Comparison of ENCODE assay signal across 33 cellular contexts in the genomic region with DNA sequence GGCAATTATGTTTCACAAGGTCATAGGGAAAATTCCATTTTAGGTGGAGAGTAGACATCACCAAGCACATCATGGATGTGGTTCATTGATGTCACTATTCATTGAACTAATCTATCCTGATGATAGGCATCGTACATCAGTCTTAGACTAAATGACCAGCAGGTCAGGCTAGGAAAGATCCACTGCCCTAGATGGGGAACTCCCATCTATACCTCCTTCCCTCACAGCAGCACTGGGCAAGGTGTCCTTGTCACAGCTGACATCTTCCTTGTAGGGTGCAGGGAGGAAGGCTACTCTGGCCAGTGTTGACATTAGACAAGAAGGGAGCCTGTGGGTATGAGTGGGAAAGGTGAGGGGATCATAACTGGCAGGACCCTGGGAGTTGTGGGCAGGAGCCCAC.
"Had no signal": no experiment of that assay in that cellular context is flagged by ENCODE, and none has a peak within 500 bp of the region (broad histone marks: within the 10 kb centered on the region; RNA-seq: fewer than 3 reads in every experiment).

No MANE protein-coding gene starts in this region.

- H3K36me3 ChIP-seq: ascending aorta, breast epithelium, cardiac muscle cell, colonic mucosa, esophagus squamous epithelium, gastroesophageal sphincter had no signal

- H3K9me3 ChIP-seq: ascending aorta, breast epithelium, colonic mucosa, esophagus squamous epithelium, gastroesophageal sphincter had no signal

- H3K4me3 Mint-ChIP-seq: activated CD4-positive, alpha-beta memory T cell treated with anti-CD3 and anti-CD28 coated beads for 36 hours; activated CD4-positive, alpha-beta T cell treated with anti-CD3 and anti-CD28 coated beads for 36 hours; activated CD4-positive, alpha-beta T cell treated with anti-CD3 and anti-CD28 coated beads, Interleukin-2, amount 10 ng/mL, durations not matched to agents 24 days and 14 days; activated CD8-positive, alpha-beta memory T cell treated with anti-CD3 and anti-CD28 coated beads, Interleukin-2, amount 10 ng/mL, durations not matched to agents 7 days and 5 days; activated CD8-positive, alpha-beta T cell treated with anti-CD3 and anti-CD28 coated beads, Interleukin-2, amount 10 ng/mL, durations not matched to agents 7 days and 5 days; activated naive CD4-positive, alpha-beta T cell treated with anti-CD3 and anti-CD28 coated beads, Interleukin-2, amount 10 ng/mL, durations not matched to agents 7 days and 5 days; activated naive CD8-positive, alpha-beta T cell treated with anti-CD3 and anti-CD28 coated beads, Interleukin-2, amount 10 ng/mL, durations not matched to agents 7 days and 5 days; activated T-helper 1 cell treated with anti-CD3 and anti-CD28 coated beads, Interleukin-12 subunit alpha, Interleukin-12 subunit beta, Interleukin-2, Interleukin-4 antibody, amounts not matched to agents 30 ng/mL and 10 ng/mL and 1 ng/mL, durations not matched to agents 14 hours and 24 hours and 36 hours; brain; T-helper 17 cell; T-helper 2 cell treated with Interferon-gamma antibody and Interleukin-4, amounts not matched to agents 5 μg/mL and 100 μg/mL, for 36 hours had no signal

- H3K27ac Mint-ChIP-seq: activated CD4-positive, alpha-beta memory T cell treated with anti-CD3 and anti-CD28 coated beads for 36 hours; activated CD4-positive, alpha-beta T cell treated with anti-CD3 and anti-CD28 coated beads for 36 hours; activated CD4-positive, alpha-beta T cell treated with anti-CD3 and anti-CD28 coated beads, Interleukin-2, amount 10 ng/mL, durations not matched to agents 24 days and 14 days; activated CD8-positive, alpha-beta memory T cell treated with anti-CD3 and anti-CD28 coated beads, Interleukin-2, amount 10 ng/mL, durations not matched to agents 7 days and 5 days; activated CD8-positive, alpha-beta T cell treated with anti-CD3 and anti-CD28 coated beads, Interleukin-2, amount 10 ng/mL, durations not matched to agents 7 days and 5 days; activated naive CD4-positive, alpha-beta T cell treated with anti-CD3 and anti-CD28 coated beads, Interleukin-2, amount 10 ng/mL, durations not matched to agents 7 days and 5 days; activated naive CD4-positive, alpha-beta T cell treated with anti-CD3 and anti-CD28 coated beads, Interleukin-2, amount 50 U/mL, for 72 hours; activated naive CD8-positive, alpha-beta T cell treated with anti-CD3 and anti-CD28 coated beads, Interleukin-2, amount 10 ng/mL, durations not matched to agents 7 days and 5 days; activated T-helper 1 cell treated with anti-CD3 and anti-CD28 coated beads, Interleukin-12 subunit alpha, Interleukin-12 subunit beta, Interleukin-2, Interleukin-4 antibody, amounts not matched to agents 30 ng/mL and 10 ng/mL and 1 ng/mL, durations not matched to agents 14 hours and 24 hours and 36 hours; activated T-helper 2 cell treated with anti-CD3 and anti-CD28 coated beads, Interferon-gamma antibody, Interleukin-2, Interleukin-4, amounts not matched to agents 10 μg/mL and 5 μg/mL and 100 μg/mL, durations not matched to agents 14 hours and 24 hours and 36 hours; brain; T-helper 17 cell; T-helper 2 cell treated with Interferon-gamma antibody and Interleukin-4, amounts not matched to agents 5 μg/mL and 100 μg/mL, for 36 hours had no signal

- H3K27ac ChIP-seq: ascending aorta, breast epithelium, cardiac muscle cell, colonic mucosa, epithelial cell of prostate, esophagus squamous epithelium, gastroesophageal sphincter had no signal

- ATAC-seq: activated CD4-positive, alpha-beta T cell treated with anti-CD3 and anti-CD28 coated beads for 36 hours; activated CD8-positive, alpha-beta memory T cell treated with anti-CD3 and anti-CD28 coated beads, Interleukin-2, amount 10 ng/mL, durations not matched to agents 7 days and 5 days; activated CD8-positive, alpha-beta T cell treated with anti-CD3 and anti-CD28 coated beads, Interleukin-2, amount 10 ng/mL, durations not matched to agents 7 days and 5 days; activated naive CD4-positive, alpha-beta T cell treated with anti-CD3 and anti-CD28 coated beads, Interleukin-2, amount 50 U/mL, for 72 hours; gastroesophageal sphincter; T-helper 17 cell had no signal

- DNase-seq: activated CD4-positive, alpha-beta memory T cell treated with anti-CD3 and anti-CD28 coated beads for 36 hours; activated CD4-positive, alpha-beta T cell treated with anti-CD3 and anti-CD28 coated beads for 36 hours; activated CD4-positive, alpha-beta T cell treated with anti-CD3 and anti-CD28 coated beads, Interleukin-2, amount 10 ng/mL, durations not matched to agents 24 days and 14 days; activated CD4-positive, CD25-positive, alpha-beta regulatory T cell; activated CD4-positive, CD25-positive, alpha-beta regulatory T cell treated with anti-CD3 and anti-CD28 coated beads, Interleukin-2, amount 50 U/mL, for 72 hours; activated CD8-positive, alpha-beta memory T cell treated with anti-CD3 and anti-CD28 coated beads, Interleukin-2, amount 10 ng/mL, durations not matched to agents 7 days and 5 days; activated CD8-positive, alpha-beta memory T cell treated with anti-CD3 and anti-CD28 coated beads, Interleukin-2, amount 50 U/mL, for 4 hours; activated CD8-positive, alpha-beta T cell treated with anti-CD3 and anti-CD28 coated beads, Interleukin-2, amount 10 ng/mL, durations not matched to agents 7 days and 5 days; activated gamma-delta T cell; activated naive CD4-positive, alpha-beta T cell; activated naive CD4-positive, alpha-beta T cell treated with anti-CD3 and anti-CD28 coated beads, Interleukin-2, amount 10 ng/mL, durations not matched to agents 7 days and 5 days; activated naive CD8-positive, alpha-beta T cell treated with anti-CD3 and anti-CD28 coated beads, Interleukin-2, amount 10 ng/mL, durations not matched to agents 7 days and 5 days; activated T-cell treated with anti-CD3 and anti-CD28 coated beads, Interleukin-2, amount 50 U/mL, for 1 hour; activated T-cell treated with anti-CD3 and anti-CD28 coated beads, Interleukin-2, amount 50 U/mL, for 48 hours; central memory CD4-positive, alpha-beta T cell; cerebellar nuclear complex; colonic mucosa; effector memory CD4-positive, alpha-beta T cell; esophagus squamous epithelium; foreskin melanocyte; T-helper 1 cell; T-helper 17 cell; T1000 had no signal

- H3K36me3 Mint-ChIP-seq: activated CD4-positive, alpha-beta memory T cell treated with anti-CD3 and anti-CD28 coated beads for 36 hours; activated CD8-positive, alpha-beta memory T cell treated with anti-CD3 and anti-CD28 coated beads, Interleukin-2, amount 10 ng/mL, durations not matched to agents 7 days and 5 days; activated naive CD4-positive, alpha-beta T cell treated with anti-CD3 and anti-CD28 coated beads, Interleukin-2, amount 10 ng/mL, durations not matched to agents 7 days and 5 days; activated naive CD4-positive, alpha-beta T cell treated with anti-CD3 and anti-CD28 coated beads, Interleukin-2, amount 50 U/mL, for 72 hours; activated naive CD8-positive, alpha-beta T cell treated with anti-CD3 and anti-CD28 coated beads, Interleukin-2, amount 10 ng/mL, durations not matched to agents 7 days and 5 days; brain had no signal

- H3K4me1 ChIP-seq: ascending aorta, breast epithelium, colonic mucosa had no signal

- H3K27me3 ChIP-seq: ascending aorta, breast epithelium, colonic mucosa had no signal

- H3K9me3 Mint-ChIP-seq: activated CD4-positive, alpha-beta memory T cell treated with anti-CD3 and anti-CD28 coated beads for 36 hours; activated CD4-positive, alpha-beta T cell treated with anti-CD3 and anti-CD28 coated beads, Interleukin-2, amount 10 ng/mL, durations not matched to agents 24 days and 14 days; activated naive CD4-positive, alpha-beta T cell treated with anti-CD3 and anti-CD28 coated beads, Interleukin-2, amount 10 ng/mL, durations not matched to agents 7 days and 5 days; activated naive CD4-positive, alpha-beta T cell treated with anti-CD3 and anti-CD28 coated beads, Interleukin-2, amount 50 U/mL, for 72 hours; activated naive CD8-positive, alpha-beta T cell treated with anti-CD3 and anti-CD28 coated beads, Interleukin-2, amount 10 ng/mL, durations not matched to agents 7 days and 5 days; activated T-helper 1 cell treated with anti-CD3 and anti-CD28 coated beads, Interleukin-12 subunit alpha, Interleukin-12 subunit beta, Interleukin-2, Interleukin-4 antibody, amounts not matched to agents 30 ng/mL and 10 ng/mL and 1 ng/mL, durations not matched to agents 14 hours and 24 hours and 36 hours; activated T-helper 2 cell treated with anti-CD3 and anti-CD28 coated beads, Interferon-gamma antibody, Interleukin-2, Interleukin-4, amounts not matched to agents 10 μg/mL and 5 μg/mL and 100 μg/mL, durations not matched to agents 14 hours and 24 hours and 36 hours; T-helper 2 cell treated with Interferon-gamma antibody and Interleukin-4, amounts not matched to agents 5 μg/mL and 100 μg/mL, for 36 hours had no signal

- H3K4me3 ChIP-seq: ascending aorta, breast epithelium, cardiac muscle cell, colonic mucosa, esophagus squamous epithelium, gastroesophageal sphincter had no signal
